In genomic region chr11:36292311-36292722, GRCh38 we compare ENCODE assay signal across 8 cellular contexts. TPM values are rescaled to one million over a fixed set of nuclear protein-coding genes. Genes with fewer than 3 reads are reported as not detected.
DNase-seq lines count a peak whose midpoint lies in the region; ATAC-seq and TF ChIP-seq lines count a peak whose summit lies in the region.

No MANE protein-coding gene starts in this region.

- no peak overlapping the region for H3K4me3 ChIP-seq in mesendoderm (ENCODE audit: low read length)

- ATAC-seq in stimulated activated naive CD8-positive, alpha-beta T cell treated with anti-CD3 and anti-CD28 coated beads, Interleukin-15, amount 100 ng/mL, for 72 hours, result peak; percentile 18
- no peak for ATAC-seq in stimulated activated naive CD8-positive, alpha-beta T cell treated with anti-CD3 and anti-CD28 coated beads, Interleukin-15, Interleukin-2, amounts not matched to agents 100 U/mL and 50 U/mL, for 24 hours
- ATAC-seq in HG02938 (IDR thresholded peaks at IDR 0.05; ENCODE audit: unreplicated experiment) (peak; percentile 30), GM21381 (IDR thresholded peaks at IDR 0.05; ENCODE audit: unreplicated experiment) (no peak)

- H3K9me3 Mint-ChIP-seq in stimulated activated naive CD8-positive, alpha-beta T cell treated with anti-CD3 and anti-CD28 coated beads, Interleukin-15, amount 100 ng/mL, for 72 hours, result no peaks in the 10 kb centered on the region
- no peaks in the 10 kb centered on the region for H3K9me3 Mint-ChIP-seq in chondrocyte (ENCODE audit: low read depth)

- H3K27me3 Mint-ChIP-seq in stimulated activated naive CD8-positive, alpha-beta T cell treated with anti-CD3 and anti-CD28 coated beads, Interleukin-15, amount 100 ng/mL, for 72 hours, result peaks cover 19% of the 10 kb centered on the region
- H3K27me3 Mint-ChIP-seq in chondrocyte (ENCODE audit: low read depth), result no peaks in the 10 kb centered on the region

- no peak overlapping the region for H3K27ac Mint-ChIP-seq in stimulated activated naive CD8-positive, alpha-beta T cell treated with anti-CD3 and anti-CD28 coated beads, Interleukin-15, amount 100 ng/mL, for 72 hours
- H3K27ac Mint-ChIP-seq in chondrocyte (ENCODE audit: unreplicated experiment), result no peak overlapping the region

- H3K4me1 ChIP-seq in mesendoderm (ENCODE audit: control insufficient read depth, low read depth, low read length), result no peaks in the 10 kb centered on the region

- peak; percentile 87 for TF ChIP-seq CTCF in chondrocyte (IDR thresholded peaks at IDR 0.05)

- H3K4me2 ChIP-seq in mesendoderm (ENCODE audit: low read length), result no peak overlapping the region

- H3K4ac ChIP-seq in mesendoderm (ENCODE audit: low read depth, low read length), result no peak overlapping the region

- no peak overlapping the region for H3K23ac ChIP-seq in mesendoderm (ENCODE audit: low read length)

- H2BK15ac ChIP-seq in mesendoderm (replicated peaks; ENCODE audit: low read depth), result no peak overlapping the region

- no peak overlapping the region for H2BK5ac ChIP-seq in mesendoderm (ENCODE audit: low read length)

- no peaks in the 10 kb centered on the region for H3K27me3 ChIP-seq in mesendoderm (ENCODE audit: insufficient read depth, low read length, poor library complexity)

- no peaks in the 10 kb centered on the region for H3K36me3 ChIP-seq in mesendoderm (ENCODE audit: control insufficient read depth, insufficient read depth, low read length)

- peak; percentile 19 to 20 for DNase-seq in stimulated activated naive CD8-positive, alpha-beta T cell treated with anti-CD3 and anti-CD28 coated beads, Interleukin-15, amount 100 ng/mL, for 72 hours
- DNase-seq in stimulated activated naive CD8-positive, alpha-beta T cell treated with anti-CD3 and anti-CD28 coated beads, Interleukin-15, Interleukin-2, amounts not matched to agents 100 U/mL and 50 U/mL, for 24 hours, result no peak
- peak; percentile 15 for DNase-seq in NOMO-1 treated with dmso at 0.1 percent for 144 hours (lab: John Stamatoyannopoulos, UW; ENCODE audit: unreplicated experiment)
- DNase-seq in chondrocyte (ENCODE audit: low spot score), result no peak
- DNase-seq in mesendoderm, result peak; percentile 55
- DNase-seq in activated T-cell treated with anti-CD3 and anti-CD28 coated beads, Interleukin-2, amount 50 U/mL, for 1 hour, result no peak

- no peak overlapping the region for H2AK5ac ChIP-seq in mesendoderm (ENCODE audit: low read length)

- no peak overlapping the region for H4K5ac ChIP-seq in mesendoderm (ENCODE audit: low read length)

- H4K8ac ChIP-seq in mesendoderm (ENCODE audit: low read depth, low read length), result no peak overlapping the region

- H3K36me3 Mint-ChIP-seq in chondrocyte (ENCODE audit: low read depth), result no peaks in the 10 kb centered on the region

- no peak overlapping the region for H3K27ac ChIP-seq in mesendoderm (ENCODE audit: low read depth, low read length)

- H3K79me2 ChIP-seq in mesendoderm (ENCODE audit: control insufficient read depth, insufficient read depth, low read length), result no peaks in the 10 kb centered on the region

- H2BK120ac ChIP-seq in mesendoderm (ENCODE audit: low read depth, low read length), result no peak overlapping the region

- H3K9ac ChIP-seq in mesendoderm (ENCODE audit: low read length), result no peak overlapping the region

- H3K18ac ChIP-seq in mesendoderm (ENCODE audit: low read length), result no peak overlapping the region

- WGBS in mesendoderm (ENCODE audit: extremely low coverage, insufficient coverage, low lambda C conversion rate), result no CpG with 5 or more reads among the region's 4 CpGs

- H3K56ac ChIP-seq in mesendoderm (ENCODE audit: low read length), result no peak overlapping the region

- no peaks in the 10 kb centered on the region for H3K79me1 ChIP-seq in mesendoderm (ENCODE audit: low read length)

- H3K4me3 Mint-ChIP-seq in stimulated activated naive CD8-positive, alpha-beta T cell treated with anti-CD3 and anti-CD28 coated beads, Interleukin-15, amount 100 ng/mL, for 72 hours, result no peak overlapping the region
- no peak overlapping the region for H3K4me3 Mint-ChIP-seq in chondrocyte (ENCODE audit: unreplicated experiment)

- H3K4me1 Mint-ChIP-seq in stimulated activated naive CD8-positive, alpha-beta T cell treated with anti-CD3 and anti-CD28 coated beads, Interleukin-15, amount 100 ng/mL, for 72 hours, result peaks cover 39% of the 10 kb centered on the region
- peaks cover 31% of the 10 kb centered on the region for H3K4me1 Mint-ChIP-seq in chondrocyte (ENCODE audit: low read depth)

RNA-seq across cellular contexts. Expression of gene COMMD9, which starts 3.1 kb away (rescaled TPM):
- 52.5 to 71.0 TPM (median 54.6 TPM) in 3 replicates for total RNA-seq in chondrocyte
- 45.4 TPM for polyA plus RNA-seq in mesendoderm (2013, experiment 1 of 2)
- 39.6 TPM for polyA plus RNA-seq in mesendoderm (2013, experiment 2 of 2)

RNA-seq across cellular contexts. Expression of gene PRR5L, which starts 3.8 kb away (rescaled TPM):
- 47.8 to 72.4 TPM (median 50.7 TPM) in 3 replicates for total RNA-seq in chondrocyte
- 3.8 TPM for polyA plus RNA-seq in mesendoderm (2013, experiment 1 of 2)
- 3.4 TPM for polyA plus RNA-seq in mesendoderm (2013, experiment 2 of 2)

Comparison
In these comparisons a context has a peak if more than half of its experiments do, and no peak if none do; other contexts are left out.
1. ATAC-seq: peak in stimulated activated naive CD8-positive, alpha-beta T cell treated with anti-CD3 and anti-CD28 coated beads, Interleukin-15, amount 100 ng/mL, for 72 hours (single experiment) and HG02938 (single experiment); none in stimulated activated naive CD8-positive, alpha-beta T cell treated with anti-CD3 and anti-CD28 coated beads, Interleukin-15, Interleukin-2, amounts not matched to agents 100 U/mL and 50 U/mL, for 24 hours (single experiment) and GM21381 (single experiment).
2. DNase-seq: peak in stimulated activated naive CD8-positive, alpha-beta T cell treated with anti-CD3 and anti-CD28 coated beads, Interleukin-15, amount 100 ng/mL, for 72 hours (2 of 2), NOMO-1 treated with dmso at 0.1 percent for 144 hours (single experiment) and mesendoderm (single experiment); none in stimulated activated naive CD8-positive, alpha-beta T cell treated with anti-CD3 and anti-CD28 coated beads, Interleukin-15, Interleukin-2, amounts not matched to agents 100 U/mL and 50 U/mL, for 24 hours (single experiment), chondrocyte (single experiment) and activated T-cell treated with anti-CD3 and anti-CD28 coated beads, Interleukin-2, amount 50 U/mL, for 1 hour (single experiment).